ENCODE assay signal across 8 cellular contexts in the genomic region with DNA sequence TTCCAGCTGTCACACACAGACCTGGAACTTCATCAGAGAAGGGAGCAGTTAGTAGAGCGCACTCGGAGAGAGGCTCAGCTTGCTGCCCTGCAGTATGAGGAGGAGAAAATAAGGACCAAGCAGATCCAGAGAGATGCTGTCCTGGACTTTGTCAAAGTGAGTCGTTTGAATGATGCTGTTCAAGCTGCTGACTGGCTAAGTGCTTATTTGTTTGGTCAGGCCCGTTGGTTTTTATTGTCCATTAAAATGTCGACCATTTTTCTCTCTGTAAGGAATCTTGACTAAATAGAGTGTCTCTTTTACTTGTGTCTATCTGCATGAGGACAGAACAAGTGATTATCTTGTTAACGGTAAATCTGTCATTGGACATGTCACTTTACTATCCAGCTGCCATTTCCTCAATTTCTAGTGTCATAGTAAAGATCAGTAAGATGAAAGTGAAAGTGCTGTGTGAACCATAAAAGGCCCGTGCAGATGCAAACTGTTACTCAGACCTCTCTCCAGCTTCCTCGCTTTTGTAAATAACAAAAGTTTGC. TPM values are rescaled to one million over a fixed set of nuclear protein-coding genes. Genes with fewer than 3 reads are reported as not detected.
DNase-seq lines count a peak whose midpoint lies in the region; ATAC-seq lines count a peak whose summit lies in the region.

No MANE protein-coding gene starts in this region.

- peak; percentile 69 for ATAC-seq in HG02938 (IDR thresholded peaks at IDR 0.05; ENCODE audit: unreplicated experiment)
- ATAC-seq in effector memory CD8-positive, alpha-beta T cell (replicated peaks), result peak; percentile 94
- ATAC-seq in stimulated activated memory B cell treated with anti-CD40 and anti-IgM and Interleukin-4, amounts not matched to agents 10 μg/mL and 1 μg/mL and 100 μg/mL, for 72 hours, result peak; percentile 94

- H3K4me3 Mint-ChIP-seq in effector memory CD8-positive, alpha-beta T cell, result peak overlapping the region; percentile 68 to 71
- peak overlapping the region; percentile 68 for H3K4me3 Mint-ChIP-seq in stimulated activated memory B cell treated with anti-CD40 and anti-IgM and Interleukin-4, amounts not matched to agents 10 μg/mL and 1 μg/mL and 100 μg/mL, for 72 hours

- H3K4me1 Mint-ChIP-seq in effector memory CD8-positive, alpha-beta T cell (ENCODE audit: low read depth in 2 of 2), result peaks cover 7 to 14% of the 10 kb centered on the region in 2 donors
- peaks cover 34% of the 10 kb centered on the region for H3K4me1 Mint-ChIP-seq in stimulated activated memory B cell treated with anti-CD40 and anti-IgM and Interleukin-4, amounts not matched to agents 10 μg/mL and 1 μg/mL and 100 μg/mL, for 72 hours

- no peaks in the 10 kb centered on the region for H3K27me3 Mint-ChIP-seq in effector memory CD8-positive, alpha-beta T cell
- H3K27me3 Mint-ChIP-seq in stimulated activated memory B cell treated with anti-CD40 and anti-IgM and Interleukin-4, amounts not matched to agents 10 μg/mL and 1 μg/mL and 100 μg/mL, for 72 hours, result no peaks in the 10 kb centered on the region

- peak overlapping the region; percentile 90 to 95 for H3K27ac Mint-ChIP-seq in effector memory CD8-positive, alpha-beta T cell
- peak overlapping the region; percentile 77 for H3K27ac Mint-ChIP-seq in stimulated activated memory B cell treated with anti-CD40 and anti-IgM and Interleukin-4, amounts not matched to agents 10 μg/mL and 1 μg/mL and 100 μg/mL, for 72 hours

- peak; percentile 29 for DNase-seq in stimulated activated CD4-positive, alpha-beta T cell treated with anti-CD3 and anti-CD28 coated beads, Interleukin-15, amount 100 ng/mL, for 24 hours
- DNase-seq in stimulated activated CD4-positive, alpha-beta T cell treated with anti-CD3 and anti-CD28 coated beads, Interleukin-2, amount 100 ng/mL, for 48 hours, result no peak
- DNase-seq in OCI-M1 (lab: John Stamatoyannopoulos, UW), result peak; percentile 83
- DNase-seq in effector memory CD8-positive, alpha-beta T cell, result peak; percentile 5 to 32 (median 7)
- no peak for DNase-seq in ureter (ENCODE audit: low spot score)
- DNase-seq in SHP77 treated with DMSO at 0.1 percent for 48 hours (lab: John Stamatoyannopoulos, UW), result no peak

- peaks cover 50% of the 10 kb centered on the region for H3K36me3 Mint-ChIP-seq in effector memory CD8-positive, alpha-beta T cell (ENCODE audit: insufficient read depth)
- peaks cover 85% of the 10 kb centered on the region for H3K36me3 Mint-ChIP-seq in stimulated activated memory B cell treated with anti-CD40 and anti-IgM and Interleukin-4, amounts not matched to agents 10 μg/mL and 1 μg/mL and 100 μg/mL, for 72 hours

- no peaks in the 10 kb centered on the region for H3K9me3 Mint-ChIP-seq in effector memory CD8-positive, alpha-beta T cell
- no peaks in the 10 kb centered on the region for H3K9me3 Mint-ChIP-seq in stimulated activated memory B cell treated with anti-CD40 and anti-IgM and Interleukin-4, amounts not matched to agents 10 μg/mL and 1 μg/mL and 100 μg/mL, for 72 hours

RNA-seq across cellular contexts. Expression of a gene that starts 56.9 kb away (rescaled TPM):
- 82.9 TPM for total RNA-seq in ureter

Comparison
In these comparisons a context has a peak if more than half of its experiments do, and no peak if none do; other contexts are left out.
1. DNase-seq: peak in stimulated activated CD4-positive, alpha-beta T cell treated with anti-CD3 and anti-CD28 coated beads, Interleukin-15, amount 100 ng/mL, for 24 hours (single experiment), OCI-M1 (single experiment) and effector memory CD8-positive, alpha-beta T cell (3 of 3); none in stimulated activated CD4-positive, alpha-beta T cell treated with anti-CD3 and anti-CD28 coated beads, Interleukin-2, amount 100 ng/mL, for 48 hours (0 of 2), ureter (single experiment) and SHP77 treated with DMSO at 0.1 percent for 48 hours (single experiment).
2. Peak in every context shown above with its lines, with median percentiles within 50 percentile points of each other: ATAC-seq.